ENCODE assay signal across 18 cellular contexts in genomic region chr2:78721302-78722033, GRCh38.
DNase-seq lines count a peak whose midpoint lies in the region; FAIRE-seq and TF ChIP-seq lines count a peak whose summit lies in the region.
"Had no signal": no experiment of that assay in that cellular context is flagged by ENCODE, and none has a peak within 500 bp of the region (broad histone marks: within the 10 kb centered on the region; RNA-seq: fewer than 3 reads in every experiment).

No MANE protein-coding gene starts in this region.

- H3K27ac ChIP-seq in mammary epithelial cell (ENCODE audit: insufficient read depth, low read depth, low read length): no peak overlapping the region
- no peak overlapping the region for H3K27ac ChIP-seq in small intestine (ENCODE audit: low read depth in 1 of 2, low read length in 1 of 2)
- H3K27ac ChIP-seq in endodermal cell (ENCODE audit: low read depth, low read length): no peak overlapping the region
- H3K27ac ChIP-seq: BLaER1 treated with 17β-estradiol and CSF1 and Interleukin-3, amounts not matched to agents 10 nM and 100 nM had no signal

- H3K4me3 ChIP-seq in mammary epithelial cell (replicated peaks in 1 of 3; ENCODE audit: insufficient read depth in 1 of 3, low read depth in 2 of 3, low read length in 3 of 3) (no peak overlapping the region), choroid plexus epithelial cell (ENCODE audit: low read depth, low read length) (no peak overlapping the region), small intestine (ENCODE audit: low read depth in 1 of 2, low read length in 2 of 2) (no peak overlapping the region), endodermal cell (ENCODE audit: low read length) (no peak overlapping the region)
- H3K4me3 ChIP-seq: BLaER1 treated with 17β-estradiol and CSF1 and Interleukin-3, amounts not matched to agents 10 nM and 100 nM had no signal

- H3K36me3 Mint-ChIP-seq in MCF 10A (ENCODE audit: insufficient read depth, unreplicated experiment): no peaks in the 10 kb centered on the region
- no peaks in the 10 kb centered on the region for H3K36me3 Mint-ChIP-seq in endodermal cell (ENCODE audit: low read depth)
- H3K36me3 Mint-ChIP-seq in activated naive CD4-positive, alpha-beta T cell treated with anti-CD3 and anti-CD28 coated beads, Interleukin-2, amount 10 ng/mL, durations not matched to agents 7 days and 5 days: no peaks in the 10 kb centered on the region
- H3K36me3 Mint-ChIP-seq: CD4-positive, CD25-positive, alpha-beta regulatory T cell had no signal

- no peaks in the 10 kb centered on the region for H3K27me3 Mint-ChIP-seq in MCF 10A (ENCODE audit: insufficient read depth, unreplicated experiment)
- no peaks in the 10 kb centered on the region for H3K27me3 Mint-ChIP-seq in endodermal cell (ENCODE audit: insufficient read depth)
- no peaks in the 10 kb centered on the region for H3K27me3 Mint-ChIP-seq in activated naive CD4-positive, alpha-beta T cell treated with anti-CD3 and anti-CD28 coated beads, Interleukin-2, amount 10 ng/mL, durations not matched to agents 7 days and 5 days
- H3K27me3 Mint-ChIP-seq: CD4-positive, CD25-positive, alpha-beta regulatory T cell had no signal

- BruUV-seq in MCF 10A (replicated peaks; lab: Mats Ljungman, UMichigan) (no TSS peak), mammary epithelial cell (replicated peaks; lab: Mats Ljungman, UMichigan) (no TSS peak)

- intact Hi-C loops in MCF 10A (cut with micrococcal nuclease) (no loop called here), mammary epithelial cell (cut with micrococcal nuclease) (no loop called here)

- H3K9me3 Mint-ChIP-seq in MCF 10A (ENCODE audit: unreplicated experiment): peaks cover 7% of the 10 kb centered on the region
- H3K9me3 Mint-ChIP-seq in endodermal cell: peaks cover 1% of the 10 kb centered on the region
- H3K9me3 Mint-ChIP-seq in activated naive CD4-positive, alpha-beta T cell treated with anti-CD3 and anti-CD28 coated beads, Interleukin-2, amount 10 ng/mL, durations not matched to agents 7 days and 5 days: peaks cover 7% of the 10 kb centered on the region

- H3K4me1 ChIP-seq in mammary epithelial cell (ENCODE audit: insufficient read depth, low read length) (no peaks in the 10 kb centered on the region), small intestine (ENCODE audit: control insufficient read depth in 2 of 2, insufficient read depth in 1 of 2, low read depth in 1 of 2, low read length in 1 of 2) (no peaks in the 10 kb centered on the region), endodermal cell (ENCODE audit: control insufficient read depth, insufficient read depth, low read length) (no peaks in the 10 kb centered on the region)
- H3K4me1 ChIP-seq: BLaER1 treated with 17β-estradiol and CSF1 and Interleukin-3, amounts not matched to agents 10 nM and 100 nM had no signal

- CTCF ChIA-PET in MCF 10A (lab: Yijun Ruan, JAX) (no interaction called here), mammary epithelial cell (lab: Charles Lee; ENCODE audit: low non-redundant PET) (no interaction called here)
- CTCF ChIA-PET in activated naive CD4-positive, alpha-beta T cell treated with anti-CD3 and anti-CD28 coated beads, Interleukin-2, amount 10 ng/mL, durations not matched to agents 7 days and 5 days (lab: Charles Lee): no interaction called here

- H3K4me1 Mint-ChIP-seq in MCF 10A (ENCODE audit: insufficient read depth, unreplicated experiment) (peaks cover 10% of the 10 kb centered on the region), endodermal cell (peaks cover 2% of the 10 kb centered on the region)
- H3K4me1 Mint-ChIP-seq in activated naive CD4-positive, alpha-beta T cell treated with anti-CD3 and anti-CD28 coated beads, Interleukin-2, amount 10 ng/mL, durations not matched to agents 7 days and 5 days: no peaks in the 10 kb centered on the region
- H3K4me1 Mint-ChIP-seq: CD4-positive, CD25-positive, alpha-beta regulatory T cell had no signal

- H3K79me2 ChIP-seq in mammary epithelial cell (ENCODE audit: insufficient read depth, low read length): no peaks in the 10 kb centered on the region

- H3K27ac Mint-ChIP-seq in MCF 10A (ENCODE audit: low read depth, unreplicated experiment) (no peak overlapping the region), endodermal cell (no peak overlapping the region)
- H3K27ac Mint-ChIP-seq in activated naive CD4-positive, alpha-beta T cell treated with anti-CD3 and anti-CD28 coated beads, Interleukin-2, amount 10 ng/mL, durations not matched to agents 7 days and 5 days: no peak overlapping the region
- H3K27ac Mint-ChIP-seq: CD4-positive, CD25-positive, alpha-beta regulatory T cell; HFFc6 had no signal

- H2AFZ ChIP-seq in mammary epithelial cell (ENCODE audit: low read depth, low read length): no peak overlapping the region

- no peaks in the 10 kb centered on the region for H3K27me3 ChIP-seq in mammary epithelial cell (ENCODE audit: insufficient read depth, low read length)
- H3K27me3 ChIP-seq in small intestine (ENCODE audit: control insufficient read depth in 2 of 2, insufficient read depth in 2 of 2, low read length in 2 of 2): no peaks in the 10 kb centered on the region
- H3K27me3 ChIP-seq in endodermal cell (ENCODE audit: control insufficient read depth, insufficient read depth, low read length, poor library complexity, severe bottlenecking): no peaks in the 10 kb centered on the region
- H3K27me3 ChIP-seq: BLaER1 treated with 17β-estradiol and CSF1 and Interleukin-3, amounts not matched to agents 10 nM and 100 nM had no signal

- POLR2A ChIA-PET in MCF 10A (lab: Yijun Ruan, JAX): no interaction called here

- H3K4me2 ChIP-seq in mammary epithelial cell (ENCODE audit: insufficient read depth, low read depth, low read length): no peak overlapping the region
- H3K4me2 ChIP-seq: BLaER1 treated with 17β-estradiol and CSF1 and Interleukin-3, amounts not matched to agents 10 nM and 100 nM had no signal

- H3K36me3 ChIP-seq in mammary epithelial cell (ENCODE audit: insufficient read depth, low read length) (no peaks in the 10 kb centered on the region), small intestine (ENCODE audit: control insufficient read depth in 2 of 2, insufficient read depth in 2 of 2, low read length in 2 of 2) (no peaks in the 10 kb centered on the region), endodermal cell (ENCODE audit: control insufficient read depth, insufficient read depth, low read length) (no peaks in the 10 kb centered on the region)
- H3K36me3 ChIP-seq: BLaER1 treated with 17β-estradiol and CSF1 and Interleukin-3, amounts not matched to agents 10 nM and 100 nM had no signal

- H3K9ac ChIP-seq in mammary epithelial cell (ENCODE audit: insufficient read depth, low read length) (no peak overlapping the region), endodermal cell (ENCODE audit: extremely low read depth, low read length, poor library complexity, severe bottlenecking) (no peak overlapping the region)
- H3K9ac ChIP-seq: BLaER1 treated with 17β-estradiol and CSF1 and Interleukin-3, amounts not matched to agents 10 nM and 100 nM had no signal

- no peak for TF ChIP-seq CTCF in MCF 10A (IDR thresholded peaks at IDR 0.05; ENCODE audit: unreplicated experiment)
- TF ChIP-seq CTCF in mammary epithelial cell (conservative IDR thresholded peaks at IDR 0.05 in 1 of 2, IDR thresholded peaks at IDR 0.05 in 1 of 2; ENCODE audit: extremely low read depth in 1 of 2, insufficient read depth in 1 of 2, low read depth in 1 of 2, low read length in 2 of 2): no peak
- no peak for TF ChIP-seq CTCF in choroid plexus epithelial cell (conservative IDR thresholded peaks at IDR 0.05; ENCODE audit: low read depth, low read length)
- no peak for TF ChIP-seq CTCF in endodermal cell (conservative IDR thresholded peaks at IDR 0.05)

- in situ Hi-C loops in mammary epithelial cell (cut with MboI; ENCODE audit: low sequenced_read_pairs in 2 of 2): no loop called here

- no peak overlapping the region for H3K4me3 Mint-ChIP-seq in MCF 10A (ENCODE audit: unreplicated experiment)
- no peak overlapping the region for H3K4me3 Mint-ChIP-seq in endodermal cell
- H3K4me3 Mint-ChIP-seq in activated naive CD4-positive, alpha-beta T cell treated with anti-CD3 and anti-CD28 coated beads, Interleukin-2, amount 10 ng/mL, durations not matched to agents 7 days and 5 days: no peak overlapping the region
- H3K4me3 Mint-ChIP-seq: CD4-positive, CD25-positive, alpha-beta regulatory T cell; HFFc6 had no signal

- H4K20me1 ChIP-seq in mammary epithelial cell (ENCODE audit: insufficient read depth, low read length): no peaks in the 10 kb centered on the region
- H4K20me1 ChIP-seq: BLaER1 treated with 17β-estradiol and CSF1 and Interleukin-3, amounts not matched to agents 10 nM and 100 nM had no signal

- H3K9me3 ChIP-seq in mammary epithelial cell (replicated peaks; ENCODE audit: insufficient read depth, low read length) (peaks cover 8% of the 10 kb centered on the region), small intestine (ENCODE audit: control insufficient read depth, low read depth) (no peaks in the 10 kb centered on the region), endodermal cell (ENCODE audit: control insufficient read depth, low read length) (no peaks in the 10 kb centered on the region)
- H3K9me3 ChIP-seq: BLaER1 treated with 17β-estradiol and CSF1 and Interleukin-3, amounts not matched to agents 10 nM and 100 nM had no signal

- DNase-seq in MCF 10A (ENCODE audit: unreplicated experiment): peak; percentile 33
- DNase-seq in mammary epithelial cell: no peak
- DNase-seq in NCI-H460 (ENCODE audit: extremely low read depth, low read depth): peak; percentile 4
- DNase-seq in choroid plexus epithelial cell (ENCODE audit: low read depth): peak; percentile 72
- no peak for DNase-seq in small intestine
- no peak for DNase-seq in endodermal cell
- DNase-seq in activated naive CD4-positive, alpha-beta T cell treated with anti-CD3 and anti-CD28 coated beads, Interleukin-2, amount 10 ng/mL, durations not matched to agents 7 days and 5 days: no peak
- DNase-seq in NCI-H1930 (lab: John Stamatoyannopoulos, UW): no peak
- DNase-seq: 8988T; ACHN; CD4-positive, CD25-positive, alpha-beta regulatory T cell; DMS53; GF-D8; HCEC 1CT; HFFc6 had no signal

- dilution Hi-C loops in mammary epithelial cell (cut with HindIII; ENCODE audit: low sequenced_read_pairs): no loop called here

- WGBS in mammary epithelial cell (ENCODE audit: low coverage, missing lambda C conversion rate): 33% methylated on average over 7 of the region's 7 CpGs
- WGBS in small intestine, 3 donors: 77 to 82% (median 78%) methylated on average over 7 of the region's 7 CpGs
- WGBS in endodermal cell (ENCODE audit: insufficient coverage in 1 of 2, insufficient read length in 1 of 2), 2 experiments: 94 to 100% methylated on average over 1 to 7 of the region's 7 CpGs

- peak; percentile 39 for FAIRE-seq in small intestine (lab: Jason Lieb, UNC)
- FAIRE-seq: GM19239, HTR-8/SVneo had no signal

Comparison
In these comparisons a context has a peak if more than half of its experiments do, and no peak if none do; other contexts are left out.
1. DNase-seq: peak in MCF 10A (single experiment), NCI-H460 (single experiment) and choroid plexus epithelial cell (single experiment); none in mammary epithelial cell (single experiment), small intestine (single experiment), endodermal cell (single experiment), activated naive CD4-positive, alpha-beta T cell treated with anti-CD3 and anti-CD28 coated beads, Interleukin-2, amount 10 ng/mL, durations not matched to agents 7 days and 5 days (single experiment) and NCI-H1930 (0 of 2).